1 cellular context compared by ENCODE assay signal in genomic region chr6:110198561-110198960, GRCh38.
TF ChIP-seq lines count a peak whose summit lies in the region.

No MANE protein-coding gene starts in this region.

TF ChIP-seq in HepG2, 621 proteins besides CTCF, POLR2A, EP300 and RAD21 (continued from another document):
- TF ChIP-seq BCLAF1 (IDR thresholded peaks at IDR 0.05) (no peak), MBNL3 (CRISPR knock-in tag; conservative IDR thresholded peaks at IDR 0.05) (0 out of 2 replicates have a peak, but pooled peaks have one; percentile 49), TARDBP (CRISPR knock-in tag; IDR thresholded peaks at IDR 0.05) (no peak), POGZ (CRISPR knock-in tag; IDR thresholded peaks at IDR 0.05) (no peak)
TF ChIP-seq in HepG2: peak in this region for 1.
